25 cellular contexts compared by ENCODE assay signal in the genomic region with DNA sequence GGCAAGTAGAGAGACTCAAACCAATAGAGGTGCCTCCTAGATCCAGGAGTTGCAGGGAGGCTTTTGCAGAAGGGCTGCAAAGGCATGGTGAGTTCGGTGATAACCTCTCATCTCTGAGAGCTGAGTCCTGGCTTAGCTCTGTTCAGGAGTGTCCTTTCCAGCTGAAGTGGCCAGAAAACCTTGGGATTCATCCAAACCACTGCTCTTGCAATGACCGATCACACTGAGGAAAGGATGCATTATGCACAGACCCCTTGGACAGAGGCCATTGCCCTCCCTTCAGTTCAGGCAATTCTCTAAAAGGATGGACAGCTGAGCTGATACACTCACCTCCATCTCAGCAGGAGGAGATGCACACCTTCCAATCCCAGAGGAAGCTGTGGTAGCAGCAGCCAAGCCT.
A peak's percentile ranks its signal among the peaks of the same experiment; 100 is the strongest.
DNase-seq lines count a peak whose midpoint lies in the region; ATAC-seq and TF ChIP-seq lines count a peak whose summit lies in the region.
"Had no signal": no experiment of that assay in that cellular context is flagged by ENCODE, and none has a peak within 500 bp of the region (broad histone marks: within the 10 kb centered on the region; RNA-seq: fewer than 3 reads in every experiment).

No MANE protein-coding gene starts in this region.

- no peaks in the 10 kb centered on the region for H3K9me3 ChIP-seq in breast epithelium
- no peaks in the 10 kb centered on the region for H3K9me3 ChIP-seq in left ventricle myocardium inferior (replicated peaks)
- no peaks in the 10 kb centered on the region for H3K9me3 ChIP-seq in aorta (ENCODE audit: control insufficient read depth, low read length)
- H3K9me3 ChIP-seq: gastroesophageal sphincter, SK-N-SH, upper lobe of right lung had no signal

- in situ Hi-C loops in astrocyte of the cerebellum (cut with HindIII; ENCODE audit: low sequenced_read_pairs), result no loop called here

- H3K36me3 ChIP-seq in breast epithelium, result no peaks in the 10 kb centered on the region
- H3K36me3 ChIP-seq in left ventricle myocardium inferior, result no peaks in the 10 kb centered on the region
- peaks cover 0 to 3% of the 10 kb centered on the region in 2 donors for H3K36me3 ChIP-seq in aorta (ENCODE audit: control insufficient read depth in 1 of 2, insufficient read depth in 2 of 2, low read length in 1 of 2)
- H3K36me3 ChIP-seq: gastroesophageal sphincter, upper lobe of right lung had no signal

- H3K4me3 Mint-ChIP-seq in MCF 10A (ENCODE audit: unreplicated experiment), result no peak overlapping the region
- H3K4me3 Mint-ChIP-seq: activated CD4-positive, alpha-beta memory T cell treated with anti-CD3 and anti-CD28 coated beads for 36 hours; brain; T-helper 2 cell treated with Interferon-gamma antibody and Interleukin-4, amounts not matched to agents 5 μg/mL and 100 μg/mL, for 36 hours; WTC11 had no signal

- no peaks in the 10 kb centered on the region for H3K36me3 Mint-ChIP-seq in MCF 10A (ENCODE audit: insufficient read depth, unreplicated experiment)
- H3K36me3 Mint-ChIP-seq: activated CD4-positive, alpha-beta memory T cell treated with anti-CD3 and anti-CD28 coated beads for 36 hours; brain; WTC11 had no signal

- no peak for TF ChIP-seq POLR2A in breast epithelium (IDR thresholded peaks at IDR 0.05)

- peak; percentile 15 for DNase-seq in MCF 10A (ENCODE audit: unreplicated experiment)
- DNase-seq in breast epithelium (ENCODE audit: low spot score in 2 of 2), result no peak
- peak; percentile 79 for DNase-seq in astrocyte of the cerebellum (ENCODE audit: low read depth)
- no peak for DNase-seq in left ventricle myocardium inferior
- no peak for DNase-seq in aorta
- no peak for DNase-seq in activated gamma-delta T cell (lab: John Stamatoyannopoulos, UW)
- DNase-seq in NCI-H2227 (lab: John Stamatoyannopoulos, UW; ENCODE audit: unreplicated experiment), result no peak
- DNase-seq in A172 (ENCODE audit: low spot score), result no peak
- DNase-seq: 8988T; activated CD4-positive, alpha-beta memory T cell treated with anti-CD3 and anti-CD28 coated beads for 36 hours; activated naive CD4-positive, alpha-beta T cell; activated T-cell treated with anti-CD3 and anti-CD28 coated beads for 4 hours; C1 segment of cervical spinal cord; HCEC 1CT; NCI-H1436 treated with DMSO at 0.1 percent for 48 hours; NCI-H2227 treated with DMSO at 0.1 percent for 48 hours; NK-92 treated with Interleukin-12 subunit alpha and Interleukin-12 subunit beta, amount 100 ng/mL, for 24 hours; SK-N-SH; small intestine; stimulated activated CD4-positive, alpha-beta T cell treated with anti-CD3 and anti-CD28 coated beads, Interleukin-4, amount 100 ng/mL, for 1 hour; upper lobe of right lung had no signal

- peaks cover 42% of the 10 kb centered on the region for H3K27me3 Mint-ChIP-seq in MCF 10A (ENCODE audit: insufficient read depth, unreplicated experiment)
- H3K27me3 Mint-ChIP-seq: brain had no signal

- intact Hi-C loops in MCF 10A (cut with micrococcal nuclease) (no loop called here), breast epithelium (cut with DNase I; ENCODE audit: low total_unique reads) (no loop called here), left ventricle myocardium inferior (cut with micrococcal nuclease) (no loop called here), aorta (cut with DNase I) (no loop called here)

- H3K27ac ChIP-seq in breast epithelium (no peak overlapping the region), left ventricle myocardium inferior (replicated peaks) (peak overlapping the region; percentile 8), aorta (ENCODE audit: low read depth in 1 of 2, low read length in 2 of 2) (no peak overlapping the region)
- H3K27ac ChIP-seq: gastroesophageal sphincter, upper lobe of right lung had no signal

- WGBS in aorta, 2 donors, result 33 to 38% methylated on average over 2 of the region's 2 CpGs

- ATAC-seq in aorta (ENCODE audit: low FRiP score), result peak; percentile 35
- ATAC-seq: gastroesophageal sphincter, upper lobe of right lung, WTC11 had no signal

- BruUV-seq in MCF 10A (replicated peaks; lab: Mats Ljungman, UMichigan), result no TSS peak

- no peaks in the 10 kb centered on the region for H3K27me3 ChIP-seq in breast epithelium
- H3K27me3 ChIP-seq in left ventricle myocardium inferior (ENCODE audit: low read depth), result no peaks in the 10 kb centered on the region
- no peaks in the 10 kb centered on the region for H3K27me3 ChIP-seq in aorta (ENCODE audit: control insufficient read depth in 1 of 2, insufficient read depth in 2 of 2, low read length in 1 of 2)
- H3K27me3 ChIP-seq: gastroesophageal sphincter, upper lobe of right lung had no signal

- H3K27ac Mint-ChIP-seq in MCF 10A (ENCODE audit: low read depth, unreplicated experiment), result no peak overlapping the region
- H3K27ac Mint-ChIP-seq: activated CD4-positive, alpha-beta memory T cell treated with anti-CD3 and anti-CD28 coated beads for 36 hours; brain; T-helper 2 cell treated with Interferon-gamma antibody and Interleukin-4, amounts not matched to agents 5 μg/mL and 100 μg/mL, for 36 hours; WTC11 had no signal

- no peaks in the 10 kb centered on the region for H3K4me1 Mint-ChIP-seq in MCF 10A (ENCODE audit: insufficient read depth, unreplicated experiment)

- no peaks in the 10 kb centered on the region for H3K9me3 Mint-ChIP-seq in MCF 10A (ENCODE audit: unreplicated experiment)
- H3K9me3 Mint-ChIP-seq: activated CD4-positive, alpha-beta memory T cell treated with anti-CD3 and anti-CD28 coated beads for 36 hours; T-helper 2 cell treated with Interferon-gamma antibody and Interleukin-4, amounts not matched to agents 5 μg/mL and 100 μg/mL, for 36 hours had no signal

- POLR2A ChIA-PET in MCF 10A (lab: Yijun Ruan, JAX), result no interaction called here

- CTCF ChIA-PET in MCF 10A (lab: Yijun Ruan, JAX), result interaction anchor here (0.6 to 0.7 kb wide), 2 partner anchors 90 to 390 kb away, joined by 3 read pairs; no protein-coding TSS in a partner anchor

- TF ChIP-seq CTCF in MCF 10A (IDR thresholded peaks at IDR 0.05; ENCODE audit: unreplicated experiment) (no peak), breast epithelium (IDR thresholded peaks at IDR 0.05) (no peak), astrocyte of the cerebellum (IDR thresholded peaks at IDR 0.05; ENCODE audit: low read depth, low read length, missing control alignments) (no peak), left ventricle myocardium inferior (IDR thresholded peaks at IDR 0.05; ENCODE audit: borderline replicate concordance) (no peak)

- H3K4me3 ChIP-seq in breast epithelium, result no peak overlapping the region
- no peak overlapping the region for H3K4me3 ChIP-seq in astrocyte of the cerebellum (ENCODE audit: low read depth, low read length)
- no peak overlapping the region for H3K4me3 ChIP-seq in left ventricle myocardium inferior
- no peak overlapping the region for H3K4me3 ChIP-seq in aorta (ENCODE audit: low read length in 2 of 2)
- H3K4me3 ChIP-seq: gastroesophageal sphincter, upper lobe of right lung had no signal

- H3K4me1 ChIP-seq in breast epithelium, result no peaks in the 10 kb centered on the region
- peaks cover 54% of the 10 kb centered on the region for H3K4me1 ChIP-seq in left ventricle myocardium inferior
- H3K4me1 ChIP-seq in aorta (ENCODE audit: control insufficient read depth in 1 of 2, insufficient read depth in 2 of 2, low read length in 2 of 2), result peaks cover 2 to 7% of the 10 kb centered on the region in 2 donors
- H3K4me1 ChIP-seq: upper lobe of right lung had no signal

Comparison
In these comparisons a context has a peak if more than half of its experiments do, and no peak if none do; other contexts are left out.
1. DNase-seq: peak in MCF 10A (single experiment) and astrocyte of the cerebellum (single experiment); none in breast epithelium (0 of 2), left ventricle myocardium inferior (single experiment), aorta (0 of 2), activated gamma-delta T cell (single experiment), NCI-H2227 (single experiment) and A172 (single experiment).